ENCODE assay signal across 1 cellular context in genomic region chr1:89897347-89898133, GRCh38.
TF ChIP-seq lines count a peak whose summit lies in the region.

No MANE protein-coding gene starts in this region.

TF ChIP-seq in GM12878, 131 proteins besides CTCF, POLR2A, EP300 and RAD21 (continued from another document):
- TF ChIP-seq ZNF592 (IDR thresholded peaks at IDR 0.05) = no peak
- TF ChIP-seq ZNF207 (IDR thresholded peaks at IDR 0.05; ENCODE audit: borderline replicate concordance) = no peak
- TF ChIP-seq NFYA (IDR thresholded peaks at IDR 0.05; ENCODE audit: borderline replicate concordance, low read depth, low read length) = no peak
- no peak for TF ChIP-seq SPI1 (IDR thresholded peaks at IDR 0.05; ENCODE audit: borderline replicate concordance, insufficient read depth, low read depth, low read length)
- no peak for TF ChIP-seq IKZF1 (conservative IDR thresholded peaks at IDR 0.05)
- no peak for TF ChIP-seq NR2C1 (IDR thresholded peaks at IDR 0.05)
- no peak for TF ChIP-seq HCFC1 (IDR thresholded peaks at IDR 0.05; ENCODE audit: low read length)
- TF ChIP-seq CREM (IDR thresholded peaks at IDR 0.05; ENCODE audit: low read depth) = no peak
- no peak for TF ChIP-seq CHD4 (IDR thresholded peaks at IDR 0.05)
- TF ChIP-seq ZNF217 (IDR thresholded peaks at IDR 0.05) = no peak
